In genomic region chr3:141150431-141150830, GRCh38 we compare ENCODE assay signal across 2 cellular contexts.
TF ChIP-seq lines count a peak whose summit lies in the region.

No MANE protein-coding gene starts in this region.

TF ChIP-seq in HepG2, 621 proteins besides CTCF, POLR2A, EP300 and RAD21:
- TF ChIP-seq MED13 (CRISPR knock-in tag; IDR thresholded peaks at IDR 0.05) (no peak), MLXIP (CRISPR knock-in tag; IDR thresholded peaks at IDR 0.05; ENCODE audit: borderline replicate concordance) (no peak)
TF ChIP-seq in HepG2: peak in this region for 0.

TF ChIP-seq in K562, 482 proteins besides CTCF, POLR2A, EP300 and RAD21:
- no peak for TF ChIP-seq PHF8 (IDR thresholded peaks at IDR 0.05; ENCODE audit: borderline replicate concordance, low read length)
- TF ChIP-seq BCOR (IDR thresholded peaks at IDR 0.05), result no peak
- TF ChIP-seq RBM39 (optimal IDR thresholded peaks at IDR 0.05; ENCODE audit: low read depth, low read length), result no peak
- TF ChIP-seq ARHGAP35 (IDR thresholded peaks at IDR 0.05; ENCODE audit: partially characterized antibody), result no peak
- no peak for TF ChIP-seq SNRNP70 (optimal IDR thresholded peaks at IDR 0.05; ENCODE audit: low read depth, low read length)
- no peak for TF ChIP-seq ZNF584 (CRISPR knock-in tag; IDR thresholded peaks at IDR 0.05; ENCODE audit: low read depth)
- TF ChIP-seq CHD4 (IDR thresholded peaks at IDR 0.05; ENCODE audit: insufficient read depth, insufficient replicate concordance, low read depth, low read length, poor library complexity, severe bottlenecking), result no peak
- TF ChIP-seq ZNF140 (CRISPR knock-in tag; IDR thresholded peaks at IDR 0.05), result no peak
- TF ChIP-seq XRCC3 (IDR thresholded peaks at IDR 0.05), result no peak
- no peak for TF ChIP-seq THRAP3 (IDR thresholded peaks at IDR 0.05; ENCODE audit: borderline replicate concordance)
- TF ChIP-seq SMARCB1 (IDR thresholded peaks at IDR 0.05; ENCODE audit: insufficient read length, low read depth), result no peak
- TF ChIP-seq ARNT (IDR thresholded peaks at IDR 0.05), result no peak
- no peak for TF ChIP-seq IRF1 (CRISPR knock-in tag; IDR thresholded peaks at IDR 0.05; ENCODE audit: borderline replicate concordance)
- TF ChIP-seq BDP1 (IDR thresholded peaks at IDR 0.05; ENCODE audit: insufficient read depth, insufficient read length), result no peak
- no peak for TF ChIP-seq HBP1 (CRISPR knock-in tag; IDR thresholded peaks at IDR 0.05)
- no peak for TF ChIP-seq GATAD2B (IDR thresholded peaks at IDR 0.05; ENCODE audit: borderline replicate concordance)
- no peak for TF ChIP-seq SAP30 (IDR thresholded peaks at IDR 0.05; ENCODE audit: borderline replicate concordance, insufficient read depth, low read depth, low read length, poor library complexity, severe bottlenecking)
- no peak for TF ChIP-seq TGIF2 (CRISPR knock-in tag; IDR thresholded peaks at IDR 0.05)
- no peak for TF ChIP-seq PTBP1 (IDR thresholded peaks at IDR 0.05; ENCODE audit: low read depth, low read length)
- no peak for TF ChIP-seq MTF1 (CRISPR knock-in tag; IDR thresholded peaks at IDR 0.05; ENCODE audit: borderline replicate concordance)
